ENCODE assay signal across 34 cellular contexts in genomic region chr7:131769241-131769640, GRCh38.
A peak's percentile ranks its signal among the peaks of the same experiment; 100 is the strongest.
DNase-seq lines count a peak whose midpoint lies in the region; ATAC-seq and TF ChIP-seq lines count a peak whose summit lies in the region.
"Had no signal": no experiment of that assay in that cellular context is flagged by ENCODE, and none has a peak within 500 bp of the region (broad histone marks: within the 10 kb centered on the region; RNA-seq: fewer than 3 reads in every experiment).

No MANE protein-coding gene starts in this region.

- ATAC-seq in esophagus mucosa, result peak; percentile 49
- ATAC-seq: activated T-cell treated with anti-CD3 and anti-CD28 coated beads, Interleukin-2, amount 50 U/mL, for 72 hours; gastrocnemius medialis; left colon; right cardiac atrium had no signal

- peaks cover 3% of the 10 kb centered on the region for H3K27me3 Mint-ChIP-seq in MCF 10A (ENCODE audit: insufficient read depth, unreplicated experiment)

- POLR2A ChIA-PET in MCF 10A (lab: Yijun Ruan, JAX), result no interaction called here

- H3K27me3 ChIP-seq in breast epithelium (peaks cover 0 to 7% of the 10 kb centered on the region in 2 donors), uterus (no peaks in the 10 kb centered on the region)
- H3K27me3 ChIP-seq: adrenal gland, BE2C, gastrocnemius medialis, hepatocyte, Peyer's patch, SJCRH30, vagina had no signal

- CTCF ChIA-PET in MCF 10A (lab: Yijun Ruan, JAX), result no interaction called here

- no TSS peak for BruUV-seq in MCF 10A (replicated peaks; lab: Mats Ljungman, UMichigan)

- H3K4me3 ChIP-seq in breast epithelium, result no peak overlapping the region
- no peak overlapping the region for H3K4me3 ChIP-seq in NB4 (ENCODE audit: low read depth, low read length)
- no peak overlapping the region for H3K4me3 ChIP-seq in foreskin fibroblast (ENCODE audit: low read depth in 1 of 2, low read length in 2 of 2)
- H3K4me3 ChIP-seq in uterus, result no peak overlapping the region
- H3K4me3 ChIP-seq: adrenal gland, gastrocnemius medialis, hepatocyte, Peyer's patch, SJCRH30, suprapubic skin, vagina had no signal

- H3K9me3 ChIP-seq in breast epithelium (no peaks in the 10 kb centered on the region), uterus (no peaks in the 10 kb centered on the region)
- H3K9me3 ChIP-seq: adrenal gland, BE2C, gastrocnemius medialis, Peyer's patch, SJCRH30, suprapubic skin, vagina had no signal

- TF ChIP-seq CTCF in MCF 10A (IDR thresholded peaks at IDR 0.05; ENCODE audit: unreplicated experiment) (no peak), breast epithelium (IDR thresholded peaks at IDR 0.05) (no peak), NB4 (IDR thresholded peaks at IDR 0.05; ENCODE audit: low read depth, low read length) (no peak), foreskin fibroblast (IDR thresholded peaks at IDR 0.05; ENCODE audit: low read depth, low read length) (no peak), uterus (IDR thresholded peaks at IDR 0.05) (no peak)

- peaks cover 16% of the 10 kb centered on the region for H3K9me3 Mint-ChIP-seq in MCF 10A (ENCODE audit: unreplicated experiment)
- H3K9me3 Mint-ChIP-seq: activated naive CD4-positive, alpha-beta T cell treated with anti-CD3 and anti-CD28 coated beads for 36 hours; activated T-cell treated with anti-CD3 and anti-CD28 coated beads, Interleukin-2, amount 50 U/mL, for 72 hours had no signal

- no peaks in the 10 kb centered on the region for H3K36me3 Mint-ChIP-seq in MCF 10A (ENCODE audit: insufficient read depth, unreplicated experiment)
- H3K36me3 Mint-ChIP-seq: brain had no signal

- H3K4me3 Mint-ChIP-seq in MCF 10A (ENCODE audit: unreplicated experiment), result no peak overlapping the region
- H3K4me3 Mint-ChIP-seq: activated naive CD4-positive, alpha-beta T cell treated with anti-CD3 and anti-CD28 coated beads for 36 hours; activated T-cell treated with anti-CD3 and anti-CD28 coated beads, Interleukin-2, amount 50 U/mL, for 72 hours; brain; CD8-positive, alpha-beta memory T cell had no signal

- H3K4me1 ChIP-seq in breast epithelium, result no peaks in the 10 kb centered on the region
- H3K4me1 ChIP-seq in uterus, result no peaks in the 10 kb centered on the region
- H3K4me1 ChIP-seq: adrenal gland, BE2C, gastrocnemius medialis, Peyer's patch, suprapubic skin, vagina had no signal

- no peak for TF ChIP-seq POLR2A in breast epithelium (IDR thresholded peaks at IDR 0.05)
- no peak for TF ChIP-seq POLR2A in NB4 (IDR thresholded peaks at IDR 0.05; ENCODE audit: extremely low read depth, insufficient read length)
- no peak for TF ChIP-seq POLR2A in uterus (IDR thresholded peaks at IDR 0.05)

- H3K27ac ChIP-seq in breast epithelium (no peak overlapping the region), uterus (no peak overlapping the region)
- H3K27ac ChIP-seq: adrenal gland, gastrocnemius medialis, hepatocyte, Peyer's patch, SJCRH30, suprapubic skin, vagina had no signal

- DNase-seq in MCF 10A (ENCODE audit: unreplicated experiment), result peak; percentile 42
- DNase-seq in breast epithelium (ENCODE audit: low spot score in 2 of 2), result no peak
- peak; percentile 55 for DNase-seq in NB4 (ENCODE audit: low read depth)
- no peak for DNase-seq in dermis blood vessel endothelial cell
- DNase-seq in foreskin fibroblast, result no peak
- no peak for DNase-seq in NAMALWA (ENCODE audit: low spot score)
- DNase-seq in uterus, result no peak
- DNase-seq: activated CD4-positive, alpha-beta T cell treated with anti-CD3 and anti-CD28 coated beads, Interleukin-2, amount 50 U/mL, for 4 hours; activated CD4-positive, CD25-positive, alpha-beta regulatory T cell; activated naive CD4-positive, alpha-beta T cell treated with anti-CD3 and anti-CD28 coated beads for 36 hours; activated T-cell treated with anti-CD3 and anti-CD28 coated beads, Interleukin-2, amount 50 U/mL, for 72 hours; adrenal gland; BE2C; CD8-positive, alpha-beta memory T cell; erythroblast; gastrocnemius medialis; GF-D8; IMR-90; left colon; mesenchymal stem cell; NCI-H1417 treated with DMSO at 0.1 percent for 48 hours; NCI-H2081; NCI-H345; Peyer's patch; right cardiac atrium; SJCRH30; stimulated activated CD4-positive, alpha-beta T cell treated with anti-CD3 and anti-CD28 coated beads, Interleukin-12 subunit alpha, Interleukin-12 subunit beta, amount 100 ng/mL, for 4 hours; stimulated activated CD4-positive, alpha-beta T cell treated with anti-CD3 and anti-CD28 coated beads, Interleukin-4, amount 100 ng/mL, for 1 hour; T-helper 1 cell had no signal

- H3K36me3 ChIP-seq in breast epithelium, result no peaks in the 10 kb centered on the region
- H3K36me3 ChIP-seq in uterus, result no peaks in the 10 kb centered on the region
- H3K36me3 ChIP-seq: adrenal gland, BE2C, gastrocnemius medialis, Peyer's patch, SJCRH30, suprapubic skin, vagina had no signal

- intact Hi-C loops in MCF 10A (cut with micrococcal nuclease), result no loop called here
- intact Hi-C loops in breast epithelium (cut with DNase I; ENCODE audit: low total_unique reads), result no loop called here
- intact Hi-C loops in uterus (cut with DNase I; ENCODE audit: low total_unique reads), result no loop called here

- H3K27ac Mint-ChIP-seq in MCF 10A (ENCODE audit: low read depth, unreplicated experiment), result no peak overlapping the region
- H3K27ac Mint-ChIP-seq: activated naive CD4-positive, alpha-beta T cell treated with anti-CD3 and anti-CD28 coated beads for 36 hours; activated T-cell treated with anti-CD3 and anti-CD28 coated beads, Interleukin-2, amount 50 U/mL, for 72 hours; brain; CD8-positive, alpha-beta memory T cell had no signal

- H3K4me1 Mint-ChIP-seq in MCF 10A (ENCODE audit: insufficient read depth, unreplicated experiment), result no peaks in the 10 kb centered on the region
- H3K4me1 Mint-ChIP-seq: CD8-positive, alpha-beta memory T cell had no signal

Comparison
In these comparisons a context has a peak if more than half of its experiments do, and no peak if none do; other contexts are left out.
1. DNase-seq: peak in MCF 10A (single experiment) and NB4 (single experiment); none in breast epithelium (0 of 2), dermis blood vessel endothelial cell (single experiment), foreskin fibroblast (0 of 2), NAMALWA (single experiment) and uterus (0 of 2).